Comparison of ENCODE assay signal across 8 cellular contexts in genomic region chr16:84609744-84610143, GRCh38. TPM values are rescaled to one million over a fixed set of nuclear protein-coding genes. Genes with fewer than 3 reads are reported as not detected.
DNase-seq lines count a peak whose midpoint lies in the region; ATAC-seq, FAIRE-seq and TF ChIP-seq lines count a peak whose summit lies in the region.
"Not testable (repeated sequence)": the region's sequence is repeated elsewhere in the genome, so short reads cannot be mapped to it uniquely, and the experiment has no call there.

No MANE protein-coding gene starts in this region.

- not testable (repeated sequence) for TF ChIP-seq EP300 in GM12878 (IDR thresholded peaks at IDR 0.05; ENCODE audit: borderline replicate concordance in 1 of 2, control insufficient read depth in 1 of 2, low read depth in 2 of 2, low read length in 2 of 2)

- SMC1A ChIA-PET in GM12878 (lab: Charles Lee; ENCODE audit: uncharacterized antibody, unreplicated experiment): interaction anchor here (0.9 to 14.0 kb wide), 4 partner anchors 7 to 90 kb away, joined by 3 to 229 read pairs (median 4); no protein-coding TSS in a partner anchor

- H3K4me1 Mint-ChIP-seq in activated CD4-positive, alpha-beta T cell treated with anti-CD3 and anti-CD28 coated beads, Interleukin-2, amount 10 ng/mL, durations not matched to agents 7 days and 5 days: peaks cover 97% of the 10 kb centered on the region
- peaks cover 77% of the 10 kb centered on the region for H3K4me1 Mint-ChIP-seq in activated T-helper 17 cell treated with anti-CD3 and anti-CD28 coated beads, Interleukin-2, amount 50 U/mL, for 72 hours
- peaks cover 58 to 99% (median 96%) of the 10 kb centered on the region in 4 donors for H3K4me1 Mint-ChIP-seq in naive thymus-derived CD8-positive, alpha-beta T cell
- H3K4me1 Mint-ChIP-seq in stimulated activated naive CD8-positive, alpha-beta T cell treated with anti-CD3 and anti-CD28 coated beads, Interleukin-15, Interleukin-2, amounts not matched to agents 100 ng/mL and 50 ng/mL, for 24 hours (ENCODE audit: low read depth): peaks cover 96% of the 10 kb centered on the region

- TF ChIP-seq RAD21 in GM12878 (IDR thresholded peaks at IDR 0.05; ENCODE audit: insufficient read depth, low read depth, low read length): not testable (repeated sequence)

- RAD21 ChIA-PET in GM12878 (lab: Charles Lee; ENCODE audit: unreplicated experiment): interaction anchor here (1.1 to 1.8 kb wide), 3 partner anchors 9 to 40 kb away, joined by 3 to 6 read pairs (median 6); no protein-coding TSS in a partner anchor

- H3K27me3 ChIP-seq in BLaER1 treated with 17β-estradiol and CSF1 and Interleukin-3, amounts not matched to agents 10 nM and 100 nM; OCI-LY3 (ENCODE audit: low read depth, low read length); GM12878 (replicated peaks in 1 of 2; ENCODE audit: control insufficient read depth in 2 of 2, insufficient read depth in 2 of 2, low read length in 1 of 2): not testable (repeated sequence)

- peak overlapping the region in 9 of 11 experiments; percentile 81 to 99 (median 94); a peak in 18 of 22 replicates for H3K4me2 ChIP-seq in BLaER1 treated with 17β-estradiol and CSF1 and Interleukin-3, amounts not matched to agents 10 nM and 100 nM
- H3K4me2 ChIP-seq in OCI-LY3 (ENCODE audit: low read length) (peak overlapping the region; percentile 2; the same call in 1 of the 2 replicates), GM12878 (ENCODE audit: control insufficient read depth, insufficient read depth) (peak overlapping the region; percentile 92)

- H3K4me3 ChIP-seq in BLaER1 treated with 17β-estradiol and CSF1 and Interleukin-3, amounts not matched to agents 10 nM and 100 nM: peak overlapping the region in 3 of 10 experiments; percentile 10 to 45 (median 15); a peak in 3 of 20 replicates
- not testable (repeated sequence) for H3K4me3 ChIP-seq in OCI-LY3 (ENCODE audit: low read length)
- H3K4me3 ChIP-seq in GM12878: peak overlapping the region; percentile 43; the same call in 1 of the 2 replicates

- WGBS in GM12878 (ENCODE audit: insufficient coverage, insufficient replicate concordance, low lambda C conversion rate, missing lambda C conversion rate): 3% methylated on average over 4 of the region's 4 CpGs

- FAIRE-seq in GM18507 (lab: Jason Lieb, UNC): peak; percentile 55
- FAIRE-seq in GM12878 (lab: Jason Lieb, UNC): not testable (repeated sequence)

- CTCF ChIA-PET in activated CD4-positive, alpha-beta T cell treated with anti-CD3 and anti-CD28 coated beads, Interleukin-2, amount 10 ng/mL, durations not matched to agents 7 days and 5 days (lab: Charles Lee): interaction anchor here (0.6 to 2.5 kb wide), 4 partner anchors 56 to 104 kb away, joined by 3 to 7 read pairs (median 4); no protein-coding TSS in a partner anchor
- CTCF ChIA-PET in GM12878 (lab: Yijun Ruan, JAX): interaction anchor here (1.2 to 1.5 kb wide), 2 partner anchors 10 to 99 kb away, joined by 3 to 5 read pairs; no protein-coding TSS in a partner anchor

- not testable (repeated sequence) for DNase-seq in GM18507 (ENCODE audit: extremely low spot score, insufficient read length, low read depth); activated CD4-positive, alpha-beta T cell treated with anti-CD3 and anti-CD28 coated beads, Interleukin-2, amount 10 ng/mL, durations not matched to agents 7 days and 5 days; GM12878 (ENCODE audit: low read depth, low spot score); naive thymus-derived CD8-positive, alpha-beta T cell

- peak overlapping the region in 3 of 11 experiments; percentile 23 to 55 (median 31); a peak in 4 of 22 replicates for H3K9ac ChIP-seq in BLaER1 treated with 17β-estradiol and CSF1 and Interleukin-3, amounts not matched to agents 10 nM and 100 nM
- not testable (repeated sequence) for H3K9ac ChIP-seq in OCI-LY3 (ENCODE audit: low read length); GM12878 (ENCODE audit: control insufficient read depth, insufficient read depth, low read length)

- H2AFZ ChIP-seq in OCI-LY3 (ENCODE audit: low read depth, low read length); GM12878 (ENCODE audit: control insufficient read depth, low read depth, low read length): not testable (repeated sequence)

- peaks cover 94% of the 10 kb centered on the region for H3K36me3 Mint-ChIP-seq in activated CD4-positive, alpha-beta T cell treated with anti-CD3 and anti-CD28 coated beads, Interleukin-2, amount 10 ng/mL, durations not matched to agents 7 days and 5 days (ENCODE audit: low read depth)
- H3K36me3 Mint-ChIP-seq in activated T-helper 17 cell treated with anti-CD3 and anti-CD28 coated beads, Interleukin-2, amount 50 U/mL, for 72 hours (ENCODE audit: low read depth): peaks cover 78% of the 10 kb centered on the region
- peaks cover 0 to 40% (median 18%) of the 10 kb centered on the region in 3 donors for H3K36me3 Mint-ChIP-seq in naive thymus-derived CD8-positive, alpha-beta T cell
- peaks cover 87% of the 10 kb centered on the region for H3K36me3 Mint-ChIP-seq in stimulated activated naive CD8-positive, alpha-beta T cell treated with anti-CD3 and anti-CD28 coated beads, Interleukin-15, Interleukin-2, amounts not matched to agents 100 ng/mL and 50 ng/mL, for 24 hours (ENCODE audit: low read depth)

- in situ Hi-C loops in GM12878 (cut with MboI): loop anchor here (10.0 to 25.0 kb wide), 2 partner anchors 655 to 953 kb away; partner anchors contain the start of gene OSGIN1

- POLR2A ChIA-PET in activated CD4-positive, alpha-beta T cell treated with anti-CD3 and anti-CD28 coated beads, Interleukin-2, amount 10 ng/mL, durations not matched to agents 7 days and 5 days (lab: Charles Lee): not testable (repeated sequence)
- POLR2A ChIA-PET in GM12878 (lab: Charles Lee): interaction anchor here (1.1 to 10.6 kb wide), 4 partner anchors 9 to 58 kb away, joined by 5 to 214 read pairs (median 10); no protein-coding TSS in a partner anchor
- POLR2A ChIA-PET in naive thymus-derived CD8-positive, alpha-beta T cell (lab: Charles Lee): interaction anchor here (4.4 to 9.8 kb wide), 2 partner anchors 7 to 9 kb away, joined by 33 to 141 read pairs; partner anchors contain the start of gene COTL1

- BruUV-seq in GM12878 (replicated peaks; lab: Mats Ljungman, UMichigan): not testable (repeated sequence)

- intact Hi-C loops in GM12878 (cut with micrococcal nuclease; ENCODE audit: unreplicated experiment): not testable (repeated sequence)

- H3K79me2 ChIP-seq in OCI-LY3 (ENCODE audit: low read length): peaks cover 99% of the 10 kb centered on the region
- peaks cover 95% of the 10 kb centered on the region for H3K79me2 ChIP-seq in GM12878 (ENCODE audit: control insufficient read depth, insufficient read depth, low read length)

- TF ChIP-seq CTCF in OCI-LY3 (IDR thresholded peaks at IDR 0.05; ENCODE audit: low read depth, low read length); GM12878 (IDR thresholded peaks at IDR 0.05 in 2 of 3, conservative IDR thresholded peaks at IDR 0.05 in 1 of 3; ENCODE audit: control insufficient read depth in 2 of 3, extremely low read depth in 1 of 3, insufficient read depth in 1 of 3, low read depth in 3 of 3, low read length in 3 of 3): not testable (repeated sequence)

- H3K36me3 ChIP-seq in BLaER1 treated with 17β-estradiol and CSF1 and Interleukin-3, amounts not matched to agents 10 nM and 100 nM: peaks cover 0 to 94% (median 78%) of the 10 kb centered on the region in 11 experiments; a peak in 18 of 22 replicates
- H3K36me3 ChIP-seq in OCI-LY3 (replicated peaks; ENCODE audit: low read depth, low read length) (peaks cover 96% of the 10 kb centered on the region), GM12878 (ENCODE audit: control insufficient read depth in 2 of 2, insufficient read depth in 2 of 2, low read length in 1 of 2) (peaks cover 18 to 21% of the 10 kb centered on the region in 2 experiments; a peak in 3 of 4 replicates)

- peaks cover 0 to 61% (median 15%) of the 10 kb centered on the region in 11 experiments; a peak in 17 of 22 replicates for H3K9me3 ChIP-seq in BLaER1 treated with 17β-estradiol and CSF1 and Interleukin-3, amounts not matched to agents 10 nM and 100 nM (replicated peaks in 1 of 11)
- peaks cover 42% of the 10 kb centered on the region for H3K9me3 ChIP-seq in OCI-LY3 (ENCODE audit: insufficient read depth, low read length)
- H3K9me3 ChIP-seq in GM12878 (replicated peaks; ENCODE audit: control insufficient read depth, insufficient read depth, low read length): peaks cover 11% of the 10 kb centered on the region; the same call in 2 of the 3 replicates

- not testable (repeated sequence) for TF ChIP-seq POLR2A in GM12878 (IDR thresholded peaks at IDR 0.05; ENCODE audit: low read depth, low read length)

- peak overlapping the region; percentile 74 for H3K4me3 Mint-ChIP-seq in activated CD4-positive, alpha-beta T cell treated with anti-CD3 and anti-CD28 coated beads, Interleukin-2, amount 10 ng/mL, durations not matched to agents 7 days and 5 days
- H3K4me3 Mint-ChIP-seq in activated T-helper 17 cell treated with anti-CD3 and anti-CD28 coated beads, Interleukin-2, amount 50 U/mL, for 72 hours: peak overlapping the region; percentile 77
- H3K4me3 Mint-ChIP-seq in naive thymus-derived CD8-positive, alpha-beta T cell: peak overlapping the region in 9 of 10 donors; percentile 59 to 76 (median 64)
- not testable (repeated sequence) for H3K4me3 Mint-ChIP-seq in stimulated activated naive CD8-positive, alpha-beta T cell treated with anti-CD3 and anti-CD28 coated beads, Interleukin-15, Interleukin-2, amounts not matched to agents 100 ng/mL and 50 ng/mL, for 24 hours

- H4K20me1 ChIP-seq in BLaER1 treated with 17β-estradiol and CSF1 and Interleukin-3, amounts not matched to agents 10 nM and 100 nM: peaks cover 8 to 99% (median 88%) of the 10 kb centered on the region in 11 experiments; a peak in 20 of 22 replicates
- peaks cover 68% of the 10 kb centered on the region for H4K20me1 ChIP-seq in OCI-LY3 (ENCODE audit: insufficient read depth, low read length)
- not testable (repeated sequence) for H4K20me1 ChIP-seq in GM12878 (ENCODE audit: control insufficient read depth, insufficient read depth)

- peak overlapping the region; percentile 95 for H3K27ac Mint-ChIP-seq in activated CD4-positive, alpha-beta T cell treated with anti-CD3 and anti-CD28 coated beads, Interleukin-2, amount 10 ng/mL, durations not matched to agents 7 days and 5 days
- H3K27ac Mint-ChIP-seq in activated T-helper 17 cell treated with anti-CD3 and anti-CD28 coated beads, Interleukin-2, amount 50 U/mL, for 72 hours: peak overlapping the region; percentile 61
- peak overlapping the region; percentile 85 to 99 (median 92) for H3K27ac Mint-ChIP-seq in naive thymus-derived CD8-positive, alpha-beta T cell
- peak overlapping the region; percentile 50 for H3K27ac Mint-ChIP-seq in stimulated activated naive CD8-positive, alpha-beta T cell treated with anti-CD3 and anti-CD28 coated beads, Interleukin-15, Interleukin-2, amounts not matched to agents 100 ng/mL and 50 ng/mL, for 24 hours

- ATAC-seq in activated T-helper 17 cell treated with anti-CD3 and anti-CD28 coated beads, Interleukin-2, amount 50 U/mL, for 72 hours (replicated peaks); GM12878; naive thymus-derived CD8-positive, alpha-beta T cell: not testable (repeated sequence)

- not testable (repeated sequence) for H3K27me3 Mint-ChIP-seq in activated CD4-positive, alpha-beta T cell treated with anti-CD3 and anti-CD28 coated beads, Interleukin-2, amount 10 ng/mL, durations not matched to agents 7 days and 5 days; activated T-helper 17 cell treated with anti-CD3 and anti-CD28 coated beads, Interleukin-2, amount 50 U/mL, for 72 hours; naive thymus-derived CD8-positive, alpha-beta T cell; stimulated activated naive CD8-positive, alpha-beta T cell treated with anti-CD3 and anti-CD28 coated beads, Interleukin-15, Interleukin-2, amounts not matched to agents 100 ng/mL and 50 ng/mL, for 24 hours

- H3K27ac ChIP-seq in BLaER1 treated with 17β-estradiol and CSF1 and Interleukin-3, amounts not matched to agents 10 nM and 100 nM: peak overlapping the region in 7 of 11 experiments; percentile 31 to 92 (median 73); a peak in 13 of 22 replicates
- H3K27ac ChIP-seq in OCI-LY3 (ENCODE audit: low read length) (peak overlapping the region; percentile 91), GM12878 (ENCODE audit: control insufficient read depth, insufficient read depth) (peak overlapping the region; percentile 49; the same call in 1 of the 2 replicates)

- peaks cover 10% of the 10 kb centered on the region for H3K9me3 Mint-ChIP-seq in activated CD4-positive, alpha-beta T cell treated with anti-CD3 and anti-CD28 coated beads, Interleukin-2, amount 10 ng/mL, durations not matched to agents 7 days and 5 days
- not testable (repeated sequence) for H3K9me3 Mint-ChIP-seq in activated T-helper 17 cell treated with anti-CD3 and anti-CD28 coated beads, Interleukin-2, amount 50 U/mL, for 72 hours; naive thymus-derived CD8-positive, alpha-beta T cell
- peaks cover 10% of the 10 kb centered on the region for H3K9me3 Mint-ChIP-seq in stimulated activated naive CD8-positive, alpha-beta T cell treated with anti-CD3 and anti-CD28 coated beads, Interleukin-15, Interleukin-2, amounts not matched to agents 100 ng/mL and 50 ng/mL, for 24 hours

- H3K4me1 ChIP-seq in BLaER1 treated with 17β-estradiol and CSF1 and Interleukin-3, amounts not matched to agents 10 nM and 100 nM: peaks cover 65 to 100% (median 96%) of the 10 kb centered on the region in 10 experiments
- peaks cover 61% of the 10 kb centered on the region for H3K4me1 ChIP-seq in OCI-LY3 (ENCODE audit: low read length)
- peaks cover 59% of the 10 kb centered on the region for H3K4me1 ChIP-seq in GM12878 (ENCODE audit: control insufficient read depth, insufficient read depth, low read length)

RNA-seq across cellular contexts. Expression of gene COTL1, which starts 8.1 kb away (rescaled TPM):
- total RNA-seq in activated CD4-positive, alpha-beta T cell treated with anti-CD3 and anti-CD28 coated beads, Interleukin-2, amount 10 ng/mL, durations not matched to agents 7 days and 5 days: 100 to 1,000 TPM; 780 to 845 TPM
- 100 to 1,000 TPM; 250 to 505 TPM for total RNA-seq in activated T-helper 17 cell treated with anti-CD3 and anti-CD28 coated beads, Interleukin-2, amount 50 U/mL, for 72 hours
- 94.3 and 106 TPM in 2 replicates for total RNA-seq in GM12878 (2013; cell fraction: nucleolus; rRNA removed)
- total RNA-seq in GM12878 (2014; rRNA removed) (417 and 464 TPM in 2 replicates), GM12878 (2014; rRNA removed; fragmentation: Illumina TruSeq; extraction: Trizol) (241 and 279 TPM in 2 replicates), GM12878 (2021) (675 and 688 TPM in 2 replicates)
- 255 TPM for polyA plus RNA-seq in GM12878 (2011; ENCODE audit: low read depth)
- polyA plus RNA-seq in GM12878 (2011; rRNA removed) (136 and 205 TPM in 2 replicates), GM12878 (2014; fragmentation: Illumina TruSeq; extraction: Trizol) (257 and 493 TPM in 2 replicates), GM12878 (2014; fragmentation: Nextera tagmentation; extraction: Ambion mirVana) (100 to 1,000 TPM; 140 to 235 TPM), GM12878 (2014; rRNA removed) (382 and 423 TPM in 2 replicates), GM12878 (2016; fragmentation: Nextera tagmentation; extraction: Ambion mirVana) (100 to 1,000 TPM; 146 to 894 TPM)
- 261 and 288 TPM in 2 replicates for polyA plus RNA-seq in GM12878 (2011; cell fraction: cytosol; rRNA removed)
- 174 and 206 TPM in 2 replicates for polyA plus RNA-seq in GM12878 (2011; cell fraction: nucleus; rRNA removed)
- polyA plus RNA-seq in GM12878 (2012): 331 and 436 TPM in 2 replicates
- polyA minus RNA-seq in GM12878 (2011; rRNA and poly(A)+ RNA removed): 103 and 174 TPM in 2 replicates
- polyA minus RNA-seq in GM12878 (2011; cell fraction: cytosol; rRNA and poly(A)+ RNA removed): 77.1 and 81.1 TPM in 2 replicates
- 78.5 and 132 TPM in 2 replicates for polyA minus RNA-seq in GM12878 (2011; cell fraction: nucleus; rRNA and poly(A)+ RNA removed)
- total RNA-seq in naive thymus-derived CD8-positive, alpha-beta T cell: 100 to 1,000 TPM in 1 of 2 experiments, 10 to 100 TPM in 1; 99.1 to 101 TPM
- 100 to 1,000 TPM; 341 to 512 (median 425) TPM for polyA plus RNA-seq in naive thymus-derived CD8-positive, alpha-beta T cell

RNA-seq across cellular contexts. Expression of gene KLHL36, which starts 38.6 kb away (rescaled TPM):
- 10 to 100 TPM; 37.5 to 46.2 TPM for total RNA-seq in activated CD4-positive, alpha-beta T cell treated with anti-CD3 and anti-CD28 coated beads, Interleukin-2, amount 10 ng/mL, durations not matched to agents 7 days and 5 days
- total RNA-seq in activated T-helper 17 cell treated with anti-CD3 and anti-CD28 coated beads, Interleukin-2, amount 50 U/mL, for 72 hours: 10 to 100 TPM; 52.3 to 65.5 TPM
- 89.6 and 93.8 TPM in 2 replicates for total RNA-seq in GM12878 (2013; cell fraction: nucleolus; rRNA removed)
- total RNA-seq in GM12878 (2014; rRNA removed) (36.4 and 38.2 TPM in 2 replicates), GM12878 (2014; rRNA removed; fragmentation: Illumina TruSeq; extraction: Trizol) (16.2 and 16.7 TPM in 2 replicates), GM12878 (2021) (45.3 and 45.4 TPM in 2 replicates)
- 12.7 TPM for polyA plus RNA-seq in GM12878 (2011; ENCODE audit: low read depth)
- polyA plus RNA-seq in GM12878 (2011; rRNA removed) (19.6 and 26.4 TPM in 2 replicates), GM12878 (2014; fragmentation: Illumina TruSeq; extraction: Trizol) (14.1 and 14.3 TPM in 2 replicates), GM12878 (2014; fragmentation: Nextera tagmentation; extraction: Ambion mirVana) (1 to 10 TPM; 2.6 to 2.7 TPM), GM12878 (2014; rRNA removed) (35.0 and 37.5 TPM in 2 replicates), GM12878 (2016; fragmentation: Nextera tagmentation; extraction: Ambion mirVana) (10 to 100 TPM; 12.9 to 16.8 TPM)
- polyA plus RNA-seq in GM12878 (2011; cell fraction: cytosol; rRNA removed): 30.1 and 37.2 TPM in 2 replicates
- polyA plus RNA-seq in GM12878 (2011; cell fraction: nucleus; rRNA removed): 76.3 and 77.8 TPM in 2 replicates
- 28.5 and 29.3 TPM in 2 replicates for polyA plus RNA-seq in GM12878 (2012)
- 40.7 and 65.6 TPM in 2 replicates for polyA minus RNA-seq in GM12878 (2011; rRNA and poly(A)+ RNA removed)
- 17.5 and 25.8 TPM in 2 replicates for polyA minus RNA-seq in GM12878 (2011; cell fraction: cytosol; rRNA and poly(A)+ RNA removed)
- 26.0 and 37.4 TPM in 2 replicates for polyA minus RNA-seq in GM12878 (2011; cell fraction: nucleus; rRNA and poly(A)+ RNA removed)
- 100 to 1,000 TPM; 151 to 157 TPM for total RNA-seq in naive thymus-derived CD8-positive, alpha-beta T cell
- 10 to 100 TPM; 27.4 to 50.3 (median 32.0) TPM for polyA plus RNA-seq in naive thymus-derived CD8-positive, alpha-beta T cell

Comparison
In these comparisons a context has a peak if more than half of its experiments do, and no peak if none do; other contexts are left out.
1. H3K4me2 ChIP-seq: peak in every context shown above with its lines; median percentile 94 in BLaER1 treated with 17β-estradiol and CSF1 and Interleukin-3, amounts not matched to agents 10 nM and 100 nM; 92 in GM12878; 2 in OCI-LY3.